Comparison of ENCODE assay signal across 27 cellular contexts in genomic region chr4:72875138-72875537, GRCh38.
"Had no signal": no experiment of that assay in that cellular context is flagged by ENCODE, and none has a peak within 500 bp of the region (broad histone marks: within the 10 kb centered on the region; RNA-seq: fewer than 3 reads in every experiment).

No MANE protein-coding gene starts in this region.

- H3K4me3 ChIP-seq: Peyer's patch had no signal

- H3K4me1 ChIP-seq: Peyer's patch had no signal

- DNase-seq: activated CD4-positive, alpha-beta T cell treated with anti-CD3 and anti-CD28 coated beads, Interleukin-2, amount 10 ng/mL, durations not matched to agents 24 days and 14 days; activated CD4-positive, alpha-beta T cell treated with anti-CD3 and anti-CD28 coated beads, Interleukin-2, amount 50 U/mL, for 4 hours; activated CD8-positive, alpha-beta T cell treated with anti-CD3 and anti-CD28 coated beads for 36 hours; activated effector memory CD4-positive, alpha-beta T cell treated with anti-CD3 and anti-CD28 coated beads, Interleukin-2, amount 50 U/mL, for 16 hours; activated naive CD4-positive, alpha-beta T cell; activated naive CD4-positive, alpha-beta T cell treated with anti-CD3 and anti-CD28 coated beads, Interleukin-2, amount 50 U/mL, for 16 hours; activated naive CD8-positive, alpha-beta T cell treated with anti-CD3 and anti-CD28 coated beads for 36 hours; activated T-cell treated with anti-CD3 and anti-CD28 coated beads, Interleukin-2, amount 50 U/mL, for 1 hour; activated T-cell treated with anti-CD3 and anti-CD28 coated beads, Interleukin-2, amount 50 U/mL, for 72 hours; amniotic stem cell; MM.1S; MV-4-11; NCI-H1092; NCI-H1436 treated with DMSO at 0.1 percent for 48 hours; NCI-H1694 treated with DMSO at 0.1 percent for 48 hours; NCI-H2029; NCI-H345; NCI-H524 treated with DMSO at 0.1 percent for 48 hours; NK-92 treated with Interleukin-12 subunit alpha and Interleukin-12 subunit beta, amount 100 ng/mL, for 24 hours; PC-3; Peyer's patch; RPMI8226; SW 1271; T-helper 1 cell; T1000 had no signal

- H3K27me3 ChIP-seq: Peyer's patch had no signal

- H3K9me3 ChIP-seq: Peyer's patch had no signal

- H3K36me3 ChIP-seq: Peyer's patch had no signal

- H3K27ac ChIP-seq: KMS-11, Peyer's patch had no signal

- ATAC-seq: activated CD8-positive, alpha-beta T cell treated with anti-CD3 and anti-CD28 coated beads for 36 hours; activated T-cell treated with anti-CD3 and anti-CD28 coated beads, Interleukin-2, amount 50 U/mL, for 72 hours; activated T-helper 17 cell treated with anti-CD3 and anti-CD28 coated beads, Interleukin-2, amount 50 U/mL, for 72 hours; PC-3 had no signal
